8 cellular contexts compared by ENCODE assay signal in genomic region chr17:50198026-50198669, GRCh38. TPM values are rescaled to one million over a fixed set of nuclear protein-coding genes. Genes with fewer than 3 reads are reported as not detected.
A peak's percentile ranks its signal among the peaks of the same experiment; 100 is the strongest.
DNase-seq lines count a peak whose midpoint lies in the region; ATAC-seq and TF ChIP-seq lines count a peak whose summit lies in the region.

No MANE protein-coding gene starts in this region.

- in situ Hi-C loops in astrocyte of the spinal cord (cut with HindIII; ENCODE audit: low sequenced_read_pairs): no loop called here

- no peak overlapping the region for H2AFZ ChIP-seq in KMS-11 (ENCODE audit: low read depth)

- H3K4me1 Mint-ChIP-seq in T-helper 17 cell: peaks cover 20% of the 10 kb centered on the region

- ATAC-seq in T-helper 17 cell (no peak), GM19324 (IDR thresholded peaks at IDR 0.05; ENCODE audit: low FRiP score, unreplicated experiment) (no peak), HG03135 (IDR thresholded peaks at IDR 0.05; ENCODE audit: unreplicated experiment) (no peak)

- H3K9me3 ChIP-seq in T-helper 17 cell (ENCODE audit: control insufficient read depth, low read length, poor library complexity, severe bottlenecking): no peaks in the 10 kb centered on the region

- H3K4me3 Mint-ChIP-seq in T-helper 17 cell: no peak overlapping the region

- no peak overlapping the region for H3K4me2 ChIP-seq in KMS-11

- no peak overlapping the region for H3K27ac ChIP-seq in KMS-11

- H3K27ac Mint-ChIP-seq in T-helper 17 cell: peak overlapping the region; percentile 90

- H4K20me1 ChIP-seq in KMS-11 (ENCODE audit: insufficient read depth): no peaks in the 10 kb centered on the region

- H3K36me3 Mint-ChIP-seq in T-helper 17 cell (ENCODE audit: low read depth): peaks cover 6% of the 10 kb centered on the region

- TF ChIP-seq CTCF in KMS-11 (conservative IDR thresholded peaks at IDR 0.05; ENCODE audit: low read depth, low read length) (peak; percentile 92), astrocyte of the spinal cord (IDR thresholded peaks at IDR 0.05; ENCODE audit: low read depth, low read length) (peak; percentile 66), kidney epithelial cell (IDR thresholded peaks at IDR 0.05; ENCODE audit: insufficient read depth, low read length, poor library complexity, severe bottlenecking) (peak; percentile 84)

- H3K9ac ChIP-seq in KMS-11: no peak overlapping the region

- no peak overlapping the region for H3K4me3 ChIP-seq in KMS-11 (IDR thresholded peaks at IDR 0.05; ENCODE audit: insufficient read depth, low read depth, low read length)
- H3K4me3 ChIP-seq in astrocyte of the spinal cord (ENCODE audit: low read depth, low read length): peak overlapping the region; percentile 100
- H3K4me3 ChIP-seq in kidney epithelial cell (ENCODE audit: low read depth, low read length): no peak overlapping the region

- H3K27me3 Mint-ChIP-seq in T-helper 17 cell: peaks cover 46% of the 10 kb centered on the region

- no peaks in the 10 kb centered on the region for H3K79me2 ChIP-seq in KMS-11 (ENCODE audit: insufficient read depth, low read depth)

- H3K27me3 ChIP-seq in KMS-11 (ENCODE audit: insufficient read depth, low read depth) (peaks cover 70% of the 10 kb centered on the region), kidney epithelial cell (ENCODE audit: control insufficient read depth, insufficient read depth, low read length) (no peaks in the 10 kb centered on the region)

- H3K36me3 ChIP-seq in KMS-11 (ENCODE audit: insufficient read depth): no peaks in the 10 kb centered on the region
- H3K36me3 ChIP-seq in kidney epithelial cell (ENCODE audit: control insufficient read depth, insufficient read depth, low read length): no peaks in the 10 kb centered on the region

- DNase-seq in DMS114 treated with DMSO at 0.1 percent for 48 hours (lab: John Stamatoyannopoulos, UW; ENCODE audit: unreplicated experiment) (peak; percentile 48), T-helper 17 cell (peak in 2 of 3 donors; percentile 23 to 51), astrocyte of the spinal cord (ENCODE audit: low read depth, low spot score) (peak; percentile 64), kidney epithelial cell (ENCODE audit: low read depth) (no peak)
- peak; percentile 61 for DNase-seq in stimulated activated CD4-positive, alpha-beta T cell treated with anti-CD3 and anti-CD28 coated beads, Interleukin-4, amount 100 ng/mL, for 1 hour

- peaks cover 16% of the 10 kb centered on the region for H3K4me1 ChIP-seq in KMS-11 (ENCODE audit: low read depth, poor library complexity, severe bottlenecking)

RNA-seq across cellular contexts. Expression of gene COL1A1, which starts 3.3 kb away (rescaled TPM):
- total RNA-seq in T-helper 17 cell: 10 to 100 TPM; 15.4 to 16.6 TPM
- 139 and 176 TPM in 2 replicates for total RNA-seq in kidney epithelial cell

RNA-seq across cellular contexts. Expression of gene SGCA, which starts 32.3 kb away (rescaled TPM):
- total RNA-seq in T-helper 17 cell: not detected
- not detected in 2 replicates for total RNA-seq in kidney epithelial cell

RNA-seq across cellular contexts. Expression of gene PPP1R9B, which starts 47.7 kb away (rescaled TPM):
- 100 to 1,000 TPM in 1 of 2 donors, 10 to 100 TPM in 1; 82.9 to 111 TPM for total RNA-seq in T-helper 17 cell
- total RNA-seq in kidney epithelial cell: 35.2 and 38.2 TPM in 2 replicates
